In genomic region chr1:227747948-227748495, GRCh38 we compare ENCODE assay signal across 16 cellular contexts. TPM values are rescaled to one million over a fixed set of nuclear protein-coding genes. Genes with fewer than 3 reads are reported as not detected.
DNase-seq lines count a peak whose midpoint lies in the region; ATAC-seq and TF ChIP-seq lines count a peak whose summit lies in the region.
"Had no signal": no experiment of that assay in that cellular context is flagged by ENCODE, and none has a peak within 500 bp of the region (broad histone marks: within the 10 kb centered on the region; RNA-seq: fewer than 3 reads in every experiment).

No MANE protein-coding gene starts in this region.

- TF ChIP-seq EP300 in gastroesophageal sphincter (IDR thresholded peaks at IDR 0.05), result no peak

- H3K27me3 ChIP-seq in right atrium auricular region, result no peaks in the 10 kb centered on the region
- H3K27me3 ChIP-seq in gastroesophageal sphincter, result no peaks in the 10 kb centered on the region
- H3K27me3 ChIP-seq in upper lobe of right lung, result no peaks in the 10 kb centered on the region
- H3K27me3 ChIP-seq: neutrophil, thyroid gland had no signal

- no peak overlapping the region for H3K4me3 Mint-ChIP-seq in activated CD8-positive, alpha-beta T cell treated with anti-CD3 and anti-CD28 coated beads for 36 hours
- H3K4me3 Mint-ChIP-seq: activated naive CD8-positive, alpha-beta T cell treated with anti-CD3 and anti-CD28 coated beads, Interleukin-2, amount 50 U/mL, for 24 hours had no signal

- WGBS in gastroesophageal sphincter (ENCODE audit: low coverage in 1 of 2), 2 donors, result 64% methylated on average over 4 of the region's 18 CpGs; no CpG with 5 or more reads in 1 of the 2 donors

- H3K9me3 Mint-ChIP-seq in activated CD8-positive, alpha-beta T cell treated with anti-CD3 and anti-CD28 coated beads for 36 hours, result no peaks in the 10 kb centered on the region
- H3K9me3 Mint-ChIP-seq: activated naive CD8-positive, alpha-beta T cell treated with anti-CD3 and anti-CD28 coated beads, Interleukin-2, amount 50 U/mL, for 24 hours had no signal

- H3K27ac Mint-ChIP-seq in activated CD8-positive, alpha-beta T cell treated with anti-CD3 and anti-CD28 coated beads for 36 hours, result peak overlapping the region; percentile 11
- H3K27ac Mint-ChIP-seq: activated naive CD8-positive, alpha-beta T cell treated with anti-CD3 and anti-CD28 coated beads, Interleukin-2, amount 50 U/mL, for 24 hours had no signal

- no peaks in the 10 kb centered on the region for H3K27me3 Mint-ChIP-seq in activated CD8-positive, alpha-beta T cell treated with anti-CD3 and anti-CD28 coated beads for 36 hours
- H3K27me3 Mint-ChIP-seq: activated naive CD8-positive, alpha-beta T cell treated with anti-CD3 and anti-CD28 coated beads, Interleukin-2, amount 50 U/mL, for 24 hours had no signal

- H3K36me3 ChIP-seq in right atrium auricular region (peaks cover 21% of the 10 kb centered on the region), gastroesophageal sphincter (peaks cover 0 to 48% of the 10 kb centered on the region in 2 donors), upper lobe of right lung (peaks cover 22% of the 10 kb centered on the region)

- H3K27ac ChIP-seq in right atrium auricular region, result peak overlapping the region; percentile 51 to 58
- H3K27ac ChIP-seq in gastroesophageal sphincter, result peak overlapping the region; percentile 35 to 90 (median 84)
- H3K27ac ChIP-seq in upper lobe of right lung, result peak overlapping the region; percentile 24
- H3K27ac ChIP-seq: neutrophil, thyroid gland had no signal

- TF ChIP-seq CTCF in right atrium auricular region (IDR thresholded peaks at IDR 0.05) (no peak), gastroesophageal sphincter (IDR thresholded peaks at IDR 0.05) (no peak), upper lobe of right lung (IDR thresholded peaks at IDR 0.05) (no peak)
- TF ChIP-seq CTCF in activated CD8-positive, alpha-beta T cell treated with anti-CD3 and anti-CD28 coated beads for 36 hours (IDR thresholded peaks at IDR 0.05), result no peak

- ATAC-seq in left cardiac atrium (no peak), gastroesophageal sphincter (no peak), upper lobe of right lung (no peak), GM21360 (IDR thresholded peaks at IDR 0.05; ENCODE audit: unreplicated experiment) (no peak)
- no peak for ATAC-seq in activated CD8-positive, alpha-beta T cell treated with anti-CD3 and anti-CD28 coated beads for 36 hours

- H3K9me3 ChIP-seq in right atrium auricular region (no peaks in the 10 kb centered on the region), gastroesophageal sphincter (no peaks in the 10 kb centered on the region), upper lobe of right lung (no peaks in the 10 kb centered on the region)
- H3K9me3 ChIP-seq: neutrophil, thyroid gland had no signal

- peaks cover 16% of the 10 kb centered on the region for H3K36me3 Mint-ChIP-seq in activated CD8-positive, alpha-beta T cell treated with anti-CD3 and anti-CD28 coated beads for 36 hours (ENCODE audit: low read depth)

- intact Hi-C loops in left cardiac atrium (cut with DNase I) (no loop called here), upper lobe of right lung (cut with DNase I) (no loop called here)
- intact Hi-C loops in activated CD8-positive, alpha-beta T cell treated with anti-CD3 and anti-CD28 coated beads for 36 hours (cut with micrococcal nuclease), result no loop called here

- CTCF ChIA-PET in activated CD8-positive, alpha-beta T cell treated with anti-CD3 and anti-CD28 coated beads for 36 hours (lab: Charles Lee), result no interaction called here
- CTCF ChIA-PET in HEK293T (lab: Yijun Ruan, JAX), result no interaction called here

- TF ChIP-seq POLR2A in gastroesophageal sphincter (IDR thresholded peaks at IDR 0.05), result no peak

- H3K4me1 ChIP-seq in right atrium auricular region, result peaks cover 0 to 12% of the 10 kb centered on the region in 2 donors
- H3K4me1 ChIP-seq in gastroesophageal sphincter, result peaks cover 0 to 69% (median 26%) of the 10 kb centered on the region in 3 donors
- H3K4me1 ChIP-seq in upper lobe of right lung, result no peaks in the 10 kb centered on the region
- H3K4me1 ChIP-seq: thyroid gland had no signal

- peaks cover 23% of the 10 kb centered on the region for H3K4me1 Mint-ChIP-seq in activated CD8-positive, alpha-beta T cell treated with anti-CD3 and anti-CD28 coated beads for 36 hours (ENCODE audit: low read depth)

- H3K4me3 ChIP-seq in right atrium auricular region, result no peak overlapping the region
- H3K4me3 ChIP-seq in gastroesophageal sphincter, result no peak overlapping the region
- no peak overlapping the region for H3K4me3 ChIP-seq in upper lobe of right lung
- H3K4me3 ChIP-seq: thyroid gland had no signal

- no peak for DNase-seq in right atrium auricular region (ENCODE audit: low spot score)
- no peak for DNase-seq in left cardiac atrium
- no peak for DNase-seq in activated CD8-positive, alpha-beta T cell treated with anti-CD3 and anti-CD28 coated beads for 36 hours
- no peak for DNase-seq in upper lobe of right lung
- no peak for DNase-seq in HEK293T (ENCODE audit: extremely low spot score)
- DNase-seq in hepatic stellate cell (ENCODE audit: low spot score), result no peak
- DNase-seq: activated CD4-positive, alpha-beta T cell treated with anti-CD3 and anti-CD28 coated beads, Interleukin-2, amount 50 U/mL, for 4 hours; activated naive CD8-positive, alpha-beta T cell treated with anti-CD3 and anti-CD28 coated beads, Interleukin-2, amount 50 U/mL, for 24 hours; activated T-cell treated with anti-CD3 and anti-CD28 coated beads, Interleukin-2, amount 50 U/mL, for 48 hours; NCI-H1930; NCI-H446; retina; thyroid gland had no signal

- POLR2A ChIA-PET in activated CD8-positive, alpha-beta T cell treated with anti-CD3 and anti-CD28 coated beads for 36 hours (lab: Charles Lee), result no interaction called here
- POLR2A ChIA-PET in HEK293T (lab: Yijun Ruan, JAX), result no interaction called here

TF ChIP-seq in HEK293T, 16 proteins besides CTCF, POLR2A, EP300 and RAD21:
- TF ChIP-seq HDGF (IDR thresholded peaks at IDR 0.05; ENCODE audit: borderline replicate concordance) (no peak), CTBP1 (IDR thresholded peaks at IDR 0.05; ENCODE audit: borderline replicate concordance) (no peak), SP1 (IDR thresholded peaks at IDR 0.05) (no peak), ARNT (IDR thresholded peaks at IDR 0.05) (no peak), FOXK2 (IDR thresholded peaks at IDR 0.05) (no peak), PKNOX1 (IDR thresholded peaks at IDR 0.05) (no peak), BHLHE40 (IDR thresholded peaks at IDR 0.05; ENCODE audit: borderline replicate concordance) (no peak), ZNF384 (IDR thresholded peaks at IDR 0.05) (no peak), SUZ12 (IDR thresholded peaks at IDR 0.05) (no peak), NFRKB (IDR thresholded peaks at IDR 0.05) (no peak), LEF1 (IDR thresholded peaks at IDR 0.05; ENCODE audit: borderline replicate concordance) (no peak), TARDBP (IDR thresholded peaks at IDR 0.05) (no peak), L3MBTL2 (conservative IDR thresholded peaks at IDR 0.05) (no peak), FOXM1 (IDR thresholded peaks at IDR 0.05; ENCODE audit: borderline replicate concordance) (no peak), FOXA1 (IDR thresholded peaks at IDR 0.05) (no peak)
TF ChIP-seq in HEK293T: peak in this region for 0.

RNA-seq across cellular contexts. Expression of gene SNAP47, which starts 12.8 kb away (rescaled TPM):
- 100 to 1,000 TPM in 1 of 2 donors, 10 to 100 TPM in 1; 39.1 to 102 TPM for total RNA-seq in right atrium auricular region
- 10 to 100 TPM; 37.9 to 38.5 TPM for total RNA-seq in left cardiac atrium
- 10 to 100 TPM; 25.3 to 25.5 TPM for total RNA-seq in activated CD8-positive, alpha-beta T cell treated with anti-CD3 and anti-CD28 coated beads for 36 hours
- total RNA-seq in gastroesophageal sphincter, result 10 to 100 TPM; 27.1 to 47.0 (median 35.6) TPM
- 27.7 TPM for total RNA-seq in upper lobe of right lung

RNA-seq across cellular contexts. Expression of gene JMJD4, which starts 12.9 kb away (rescaled TPM):
- total RNA-seq in right atrium auricular region, result 10 to 100 TPM; 11.0 to 11.1 TPM
- total RNA-seq in left cardiac atrium, result 10 to 100 TPM in 1 of 2 donors, 1 to 10 TPM in 1; 9.7 to 14.1 TPM
- total RNA-seq in activated CD8-positive, alpha-beta T cell treated with anti-CD3 and anti-CD28 coated beads for 36 hours, result 10 to 100 TPM; 16.2 to 17.3 TPM
- 10 to 100 TPM; 13.8 to 19.5 (median 17.0) TPM for total RNA-seq in gastroesophageal sphincter
- 15.1 TPM for total RNA-seq in upper lobe of right lung

Comparison
In these comparisons a context has a peak if more than half of its experiments do, and no peak if none do; other contexts are left out.
1. H3K27ac ChIP-seq: peak in every context shown above with its lines; median percentile 84 in gastroesophageal sphincter; 54 in right atrium auricular region; 24 in upper lobe of right lung.